27 cellular contexts compared by ENCODE assay signal in genomic region chr16:88694221-88695087, GRCh38. TPM values are rescaled to one million over a fixed set of nuclear protein-coding genes. Genes with fewer than 3 reads are reported as not detected.
A peak's percentile ranks its signal among the peaks of the same experiment; 100 is the strongest.
DNase-seq lines count a peak whose midpoint lies in the region; ATAC-seq and TF ChIP-seq lines count a peak whose summit lies in the region.
"Had no signal": no experiment of that assay in that cellular context is flagged by ENCODE, and none has a peak within 500 bp of the region (broad histone marks: within the 10 kb centered on the region; RNA-seq: fewer than 3 reads in every experiment).

No MANE protein-coding gene starts in this region.

- H3K79me1 ChIP-seq in neuronal stem cell (ENCODE audit: low read depth, low read length): peaks cover 14% of the 10 kb centered on the region

- no peak overlapping the region for H2BK5ac ChIP-seq in neuronal stem cell (ENCODE audit: low read length)

- H3K9me3 Mint-ChIP-seq in activated T-cell treated with anti-CD3 and anti-CD28 coated beads, Interleukin-2, amount 50 U/mL, for 24 hours: no peaks in the 10 kb centered on the region
- H3K9me3 Mint-ChIP-seq in activated T-cell treated with anti-CD3 and anti-CD28 coated beads, Interleukin-2, amount 50 U/mL, for 4 hours: no peaks in the 10 kb centered on the region
- no peaks in the 10 kb centered on the region for H3K9me3 Mint-ChIP-seq in CD8-positive, alpha-beta memory T cell
- no peaks in the 10 kb centered on the region for H3K9me3 Mint-ChIP-seq in central memory CD8-positive, alpha-beta T cell
- no peaks in the 10 kb centered on the region for H3K9me3 Mint-ChIP-seq in neural progenitor cell
- H3K9me3 Mint-ChIP-seq: activated T-cell treated with anti-CD3 and anti-CD28 coated beads, Interleukin-2, amount 50 U/mL, for 72 hours had no signal

- H2AFZ ChIP-seq in neuronal stem cell (ENCODE audit: low read length) (no peak overlapping the region), neural progenitor cell (replicated peaks) (no peak overlapping the region)
- H2AFZ ChIP-seq: parathyroid adenoma had no signal

- TF ChIP-seq POLR2A in gastroesophageal sphincter (IDR thresholded peaks at IDR 0.05): no peak

- H3K9me3 ChIP-seq in CD8-positive, alpha-beta memory T cell (ENCODE audit: low read length): no peaks in the 10 kb centered on the region
- H3K9me3 ChIP-seq in neuronal stem cell (replicated peaks in 1 of 2; ENCODE audit: control insufficient read depth in 2 of 2, insufficient read depth in 1 of 2, low read depth in 1 of 2, low read length in 2 of 2): no peaks in the 10 kb centered on the region
- H3K9me3 ChIP-seq in gastroesophageal sphincter: no peaks in the 10 kb centered on the region
- no peaks in the 10 kb centered on the region for H3K9me3 ChIP-seq in neural progenitor cell (ENCODE audit: low read depth)
- H3K9me3 ChIP-seq: BLaER1, left ventricle myocardium inferior, Peyer's patch, right atrium auricular region, transverse colon had no signal

- no peak overlapping the region for H4K8ac ChIP-seq in neuronal stem cell (ENCODE audit: low read depth, low read length)

- H3K4me1 ChIP-seq in CD8-positive, alpha-beta memory T cell (ENCODE audit: insufficient read depth, low read length): peaks cover 55% of the 10 kb centered on the region
- H3K4me1 ChIP-seq in neuronal stem cell (ENCODE audit: control insufficient read depth in 2 of 2, insufficient read depth in 1 of 2, low read depth in 1 of 2, low read length in 2 of 2) (no peaks in the 10 kb centered on the region), gastroesophageal sphincter (no peaks in the 10 kb centered on the region), neural progenitor cell (no peaks in the 10 kb centered on the region)
- H3K4me1 ChIP-seq: left ventricle myocardium inferior, parathyroid adenoma, right atrium auricular region had no signal

- no peaks in the 10 kb centered on the region for H3K27me3 Mint-ChIP-seq in activated T-cell treated with anti-CD3 and anti-CD28 coated beads, Interleukin-2, amount 50 U/mL, for 24 hours
- H3K27me3 Mint-ChIP-seq in activated T-cell treated with anti-CD3 and anti-CD28 coated beads, Interleukin-2, amount 50 U/mL, for 4 hours (ENCODE audit: low read depth): no peaks in the 10 kb centered on the region
- no peaks in the 10 kb centered on the region for H3K27me3 Mint-ChIP-seq in CD8-positive, alpha-beta memory T cell
- no peaks in the 10 kb centered on the region for H3K27me3 Mint-ChIP-seq in central memory CD8-positive, alpha-beta T cell
- H3K27me3 Mint-ChIP-seq in neural progenitor cell (ENCODE audit: insufficient read depth, low read depth): peaks cover 4% of the 10 kb centered on the region

- H3K79me2 ChIP-seq in neural progenitor cell (ENCODE audit: low read depth): no peaks in the 10 kb centered on the region
- H3K79me2 ChIP-seq: parathyroid adenoma had no signal

- WGBS in neuronal stem cell (ENCODE audit: extremely low coverage in 2 of 2, insufficient read length in 2 of 2, insufficient replicate concordance in 1 of 2), 2 donors: no CpG with 5 or more reads among the region's 37 CpGs
- no CpG with 5 or more reads among the region's 37 CpGs for WGBS in gastroesophageal sphincter (ENCODE audit: low coverage in 1 of 2), 2 donors

- H4K20me1 ChIP-seq in neural progenitor cell (ENCODE audit: low read depth): no peaks in the 10 kb centered on the region

- no peak for TF ChIP-seq EP300 in gastroesophageal sphincter (IDR thresholded peaks at IDR 0.05)

- H3K4me1 Mint-ChIP-seq in activated T-cell treated with anti-CD3 and anti-CD28 coated beads, Interleukin-2, amount 50 U/mL, for 24 hours (ENCODE audit: low read depth): peaks cover 52% of the 10 kb centered on the region
- H3K4me1 Mint-ChIP-seq in activated T-cell treated with anti-CD3 and anti-CD28 coated beads, Interleukin-2, amount 50 U/mL, for 4 hours (ENCODE audit: low read depth): peaks cover 47% of the 10 kb centered on the region
- peaks cover 25 to 67% (median 41%) of the 10 kb centered on the region in 3 donors for H3K4me1 Mint-ChIP-seq in CD8-positive, alpha-beta memory T cell
- H3K4me1 Mint-ChIP-seq in central memory CD8-positive, alpha-beta T cell: peaks cover 22% of the 10 kb centered on the region
- no peaks in the 10 kb centered on the region for H3K4me1 Mint-ChIP-seq in neural progenitor cell

- H3K27ac ChIP-seq in CD8-positive, alpha-beta memory T cell (ENCODE audit: low read depth, low read length): no peak overlapping the region
- no peak overlapping the region for H3K27ac ChIP-seq in neuronal stem cell (replicated peaks; ENCODE audit: low read length)
- no peak overlapping the region for H3K27ac ChIP-seq in gastroesophageal sphincter
- H3K27ac ChIP-seq in neural progenitor cell: no peak overlapping the region
- H3K27ac ChIP-seq: BLaER1, KMS-11, left ventricle myocardium inferior, parathyroid adenoma, Peyer's patch, right atrium auricular region, transverse colon had no signal

- peak overlapping the region; percentile 77 for H3K9ac ChIP-seq in neuronal stem cell (ENCODE audit: low read depth, low read length, poor library complexity)
- H3K9ac ChIP-seq in neural progenitor cell: no peak overlapping the region
- H3K9ac ChIP-seq: BLaER1, KMS-11, parathyroid adenoma had no signal

- H2BK12ac ChIP-seq in neuronal stem cell (ENCODE audit: low read length): no peak overlapping the region

- H3K27me3 ChIP-seq in CD8-positive, alpha-beta memory T cell (ENCODE audit: insufficient read depth, low read length, poor library complexity, severe bottlenecking): no peaks in the 10 kb centered on the region
- H3K27me3 ChIP-seq in neuronal stem cell (ENCODE audit: control insufficient read depth in 3 of 3, insufficient read depth in 3 of 3, low read depth in 1 of 3, low read length in 3 of 3) (peaks cover 0 to 28% (median 0%) of the 10 kb centered on the region in 3 experiments), gastroesophageal sphincter (peaks cover 34% of the 10 kb centered on the region), neural progenitor cell (peaks cover under 1% of the 10 kb centered on the region)
- H3K27me3 ChIP-seq: BLaER1, Peyer's patch, right atrium auricular region had no signal

- H3K27ac Mint-ChIP-seq in activated T-cell treated with anti-CD3 and anti-CD28 coated beads, Interleukin-2, amount 50 U/mL, for 24 hours: peak overlapping the region; percentile 44
- H3K27ac Mint-ChIP-seq in CD8-positive, alpha-beta memory T cell: peak overlapping the region in 5 of 8 donors; percentile 43 to 94 (median 54)
- peak overlapping the region; percentile 16 for H3K27ac Mint-ChIP-seq in central memory CD8-positive, alpha-beta T cell (ENCODE audit: low read depth)
- H3K27ac Mint-ChIP-seq in neural progenitor cell: no peak overlapping the region
- H3K27ac Mint-ChIP-seq: activated T-cell treated with anti-CD3 and anti-CD28 coated beads, Interleukin-2, amount 50 U/mL, for 72 hours had no signal

- peaks cover 24% of the 10 kb centered on the region for H3K36me3 Mint-ChIP-seq in activated T-cell treated with anti-CD3 and anti-CD28 coated beads, Interleukin-2, amount 50 U/mL, for 24 hours (ENCODE audit: low read depth)
- H3K36me3 Mint-ChIP-seq in activated T-cell treated with anti-CD3 and anti-CD28 coated beads, Interleukin-2, amount 50 U/mL, for 4 hours (ENCODE audit: insufficient read depth): peaks cover 2% of the 10 kb centered on the region
- peaks cover 0 to 38% (median 0%) of the 10 kb centered on the region in 3 donors for H3K36me3 Mint-ChIP-seq in CD8-positive, alpha-beta memory T cell
- H3K36me3 Mint-ChIP-seq in central memory CD8-positive, alpha-beta T cell (ENCODE audit: insufficient read depth): peaks cover 27% of the 10 kb centered on the region
- no peaks in the 10 kb centered on the region for H3K36me3 Mint-ChIP-seq in neural progenitor cell

- no peak overlapping the region for H4K91ac ChIP-seq in neuronal stem cell (ENCODE audit: low read depth, low read length, poor library complexity)

- H3K4me3 ChIP-seq in CD8-positive, alpha-beta memory T cell (ENCODE audit: low read length): no peak overlapping the region
- no peak overlapping the region for H3K4me3 ChIP-seq in neuronal stem cell (ENCODE audit: low read length in 2 of 2)
- no peak overlapping the region for H3K4me3 ChIP-seq in gastroesophageal sphincter
- H3K4me3 ChIP-seq in neural progenitor cell: no peak overlapping the region
- H3K4me3 ChIP-seq: BLaER1, dorsolateral prefrontal cortex, left ventricle myocardium inferior, Peyer's patch, right atrium auricular region, transverse colon had no signal

- H3K4me2 ChIP-seq in neuronal stem cell (ENCODE audit: insufficient read depth, low read length, poor library complexity, severe bottlenecking) (no peak overlapping the region), neural progenitor cell (no peak overlapping the region)
- H3K4me2 ChIP-seq: BLaER1, KMS-11 had no signal

- CTCF ChIA-PET in CD8-positive, alpha-beta memory T cell (lab: Charles Lee): interaction anchor here (1.6 kb wide), 1 partner anchor 9 kb away, joined by 6 read pairs; no protein-coding TSS in a partner anchor

- H2AK5ac ChIP-seq in neuronal stem cell (ENCODE audit: low read depth, low read length): no peak overlapping the region

- peak overlapping the region; percentile 31 for H2BK120ac ChIP-seq in neuronal stem cell (ENCODE audit: low read depth, low read length)

- POLR2A ChIA-PET in CD8-positive, alpha-beta memory T cell (lab: Charles Lee): no interaction called here

- H3K14ac ChIP-seq in neuronal stem cell (ENCODE audit: low read length): no peak overlapping the region

- H3K18ac ChIP-seq in neuronal stem cell (ENCODE audit: low read length): no peak overlapping the region

- ATAC-seq in activated T-cell treated with anti-CD3 and anti-CD28 coated beads, Interleukin-2, amount 50 U/mL, for 4 hours: no peak
- ATAC-seq in central memory CD8-positive, alpha-beta T cell (replicated peaks; ENCODE audit: extremely low read depth, poor library complexity, severe bottlenecking): no peak
- no peak for ATAC-seq in gastroesophageal sphincter
- ATAC-seq in omental fat pad (ENCODE audit: low FRiP score): no peak
- ATAC-seq: activated T-cell treated with anti-CD3 and anti-CD28 coated beads, Interleukin-2, amount 50 U/mL, for 72 hours had no signal

- peaks cover 25% of the 10 kb centered on the region for H3K36me3 ChIP-seq in CD8-positive, alpha-beta memory T cell (ENCODE audit: insufficient read depth, low read length)
- H3K36me3 ChIP-seq in neuronal stem cell (replicated peaks in 1 of 2; ENCODE audit: control insufficient read depth in 2 of 2, insufficient read depth in 2 of 2, low read length in 2 of 2) (peaks cover 9 to 28% of the 10 kb centered on the region in 2 donors), gastroesophageal sphincter (peaks cover 0 to 45% of the 10 kb centered on the region in 2 donors), neural progenitor cell (no peaks in the 10 kb centered on the region)

- TF ChIP-seq CTCF in gastroesophageal sphincter (IDR thresholded peaks at IDR 0.05): no peak
- TF ChIP-seq CTCF in omental fat pad (IDR thresholded peaks at IDR 0.05): no peak
- TF ChIP-seq CTCF in neural progenitor cell (IDR thresholded peaks at IDR 0.05): no peak

- H3K23ac ChIP-seq in neuronal stem cell (ENCODE audit: low read depth, low read length, poor library complexity): peak overlapping the region; percentile 85

- H3K4me3 Mint-ChIP-seq in activated T-cell treated with anti-CD3 and anti-CD28 coated beads, Interleukin-2, amount 50 U/mL, for 24 hours: no peak overlapping the region
- no peak overlapping the region for H3K4me3 Mint-ChIP-seq in activated T-cell treated with anti-CD3 and anti-CD28 coated beads, Interleukin-2, amount 50 U/mL, for 4 hours
- H3K4me3 Mint-ChIP-seq in CD8-positive, alpha-beta memory T cell: peak overlapping the region in 2 of 7 donors; percentile 27 to 72
- no peak overlapping the region for H3K4me3 Mint-ChIP-seq in central memory CD8-positive, alpha-beta T cell
- H3K4me3 Mint-ChIP-seq in neural progenitor cell: no peak overlapping the region
- H3K4me3 Mint-ChIP-seq: activated T-cell treated with anti-CD3 and anti-CD28 coated beads, Interleukin-2, amount 50 U/mL, for 72 hours had no signal

- H3F3A ChIP-seq in neural progenitor cell (ENCODE audit: low read depth): no peaks in the 10 kb centered on the region

- H2BK15ac ChIP-seq in neuronal stem cell (ENCODE audit: low read length): no peak overlapping the region

- no peak overlapping the region for H3K4ac ChIP-seq in neuronal stem cell (ENCODE audit: low read length)

- DNase-seq in activated T-cell treated with anti-CD3 and anti-CD28 coated beads, Interleukin-2, amount 50 U/mL, for 24 hours: no peak
- DNase-seq in activated T-cell treated with anti-CD3 and anti-CD28 coated beads, Interleukin-2, amount 50 U/mL, for 4 hours: no peak
- DNase-seq in CD8-positive, alpha-beta memory T cell: no peak
- DNase-seq in central memory CD8-positive, alpha-beta T cell (ENCODE audit: low spot score in 2 of 2): no peak
- DNase-seq in neuronal stem cell (ENCODE audit: low spot score) (no peak), omental fat pad (ENCODE audit: low spot score) (no peak), neural progenitor cell (ENCODE audit: low spot score) (no peak)
- DNase-seq: ACHN; activated T-cell treated with anti-CD3 and anti-CD28 coated beads, Interleukin-2, amount 50 U/mL, for 72 hours; DMS79 treated with DMSO at 0.1 percent for 48 hours; dorsolateral prefrontal cortex; GF-D8; HCEC 1CT; islet precursor cell; left ventricle myocardium inferior; MM.1S; NCI-H2029; NCI-H526; Peyer's patch; SIG-M5; transverse colon had no signal

RNA-seq across cellular contexts. Expression of gene SNAI3, which starts 8.1 kb away (rescaled TPM):
- total RNA-seq in activated T-cell treated with anti-CD3 and anti-CD28 coated beads, Interleukin-2, amount 50 U/mL, for 4 hours: 1 to 10 TPM in 2 of 3 donors, under 1 TPM in 1; 0.90 to 1.3 (median 1.2) TPM
- 1 to 10 TPM; 2.2 to 2.8 TPM for total RNA-seq in CD8-positive, alpha-beta memory T cell
- 13.5 TPM for polyA plus RNA-seq in CD8-positive, alpha-beta memory T cell
- 0.50 TPM for polyA plus RNA-seq in neuronal stem cell (2013, experiment 1 of 2)
- polyA plus RNA-seq in neuronal stem cell (2013, experiment 2 of 2): 0.32 TPM
- total RNA-seq in gastroesophageal sphincter (1 to 10 TPM in 2 of 4 donors, under 1 TPM in 1, not detected in 1; 0.39 to 1.7 (median 1.1) TPM), omental fat pad (1 to 10 TPM in 2 of 4 donors, under 1 TPM in 2; 0.37 to 2.3 (median 0.99) TPM), neural progenitor cell (ENCODE audit: low replicate concordance) (0.71 TPM in 1 of 2 replicates, not detected in the other)
- polyA plus RNA-seq: fibroblast of lung had no signal

RNA-seq across cellular contexts. Expression of gene RNF166, which starts 11.8 kb away (rescaled TPM):
- 10 to 100 TPM; 28.0 to 45.7 (median 30.6) TPM for total RNA-seq in activated T-cell treated with anti-CD3 and anti-CD28 coated beads, Interleukin-2, amount 50 U/mL, for 4 hours
- total RNA-seq in CD8-positive, alpha-beta memory T cell: 10 to 100 TPM; 51.7 to 56.2 TPM
- 122 TPM for polyA plus RNA-seq in CD8-positive, alpha-beta memory T cell
- polyA plus RNA-seq in neuronal stem cell (2013, experiment 1 of 2): 20.4 TPM
- polyA plus RNA-seq in neuronal stem cell (2013, experiment 2 of 2): 19.1 TPM
- total RNA-seq in gastroesophageal sphincter (10 to 100 TPM; 19.5 to 27.8 (median 22.3) TPM), omental fat pad (10 to 100 TPM; 13.5 to 36.4 (median 20.2) TPM), neural progenitor cell (ENCODE audit: low replicate concordance) (11.1 and 30.1 TPM in 2 replicates)

RNA-seq across cellular contexts. Expression of gene CTU2, which starts 11.8 kb away (rescaled TPM):
- 100 to 1,000 TPM in 2 of 3 donors, 10 to 100 TPM in 1; 96.8 to 129 (median 116) TPM for total RNA-seq in activated T-cell treated with anti-CD3 and anti-CD28 coated beads, Interleukin-2, amount 50 U/mL, for 4 hours
- 10 to 100 TPM; 68.6 to 69.0 TPM for total RNA-seq in CD8-positive, alpha-beta memory T cell
- polyA plus RNA-seq in CD8-positive, alpha-beta memory T cell: 21.6 TPM
- 25.8 TPM for polyA plus RNA-seq in neuronal stem cell (2013, experiment 1 of 2)
- 28.0 TPM for polyA plus RNA-seq in neuronal stem cell (2013, experiment 2 of 2)
- total RNA-seq in gastroesophageal sphincter: 10 to 100 TPM in 2 of 4 donors, 1 to 10 TPM in 2; 6.0 to 19.9 (median 10.7) TPM
- 10 to 100 TPM in 2 of 4 donors, 1 to 10 TPM in 2; 6.8 to 23.7 (median 10.2) TPM for total RNA-seq in omental fat pad
- 4.7 and 11.0 TPM in 2 replicates for total RNA-seq in neural progenitor cell (ENCODE audit: low replicate concordance)

RNA-seq across cellular contexts. Expression of gene MVD, which starts 31.6 kb away (rescaled TPM):
- 10 to 100 TPM; 39.0 to 49.2 (median 44.4) TPM for total RNA-seq in activated T-cell treated with anti-CD3 and anti-CD28 coated beads, Interleukin-2, amount 50 U/mL, for 4 hours
- total RNA-seq in CD8-positive, alpha-beta memory T cell: 10 to 100 TPM; 58.0 to 59.7 TPM
- 25.6 TPM for polyA plus RNA-seq in CD8-positive, alpha-beta memory T cell
- 50.0 TPM for polyA plus RNA-seq in neuronal stem cell (2013, experiment 1 of 2)
- polyA plus RNA-seq in neuronal stem cell (2013, experiment 2 of 2): 51.3 TPM
- total RNA-seq in gastroesophageal sphincter (10 to 100 TPM; 21.3 to 30.3 (median 26.6) TPM), omental fat pad (10 to 100 TPM; 10.9 to 27.5 (median 16.3) TPM), neural progenitor cell (ENCODE audit: low replicate concordance) (12.7 and 53.7 TPM in 2 replicates)

RNA-seq across cellular contexts. Expression of gene CYBA, which starts 43.6 kb away (rescaled TPM):
- 100 to 1,000 TPM; 110 to 147 (median 117) TPM for total RNA-seq in activated T-cell treated with anti-CD3 and anti-CD28 coated beads, Interleukin-2, amount 50 U/mL, for 4 hours
- 100 to 1,000 TPM; 208 to 237 TPM for total RNA-seq in CD8-positive, alpha-beta memory T cell
- 1,129 TPM for polyA plus RNA-seq in CD8-positive, alpha-beta memory T cell
- 74.4 TPM for polyA plus RNA-seq in neuronal stem cell (2013, experiment 1 of 2)
- polyA plus RNA-seq in neuronal stem cell (2013, experiment 2 of 2): 71.9 TPM
- 100 to 1,000 TPM in 1 of 4 donors, 10 to 100 TPM in 3; 19.9 to 135 (median 79.1) TPM for total RNA-seq in gastroesophageal sphincter
- total RNA-seq in omental fat pad: 100 to 1,000 TPM; 174 to 329 (median 245) TPM
- total RNA-seq in neural progenitor cell (ENCODE audit: low replicate concordance): 29.9 and 101 TPM in 2 replicates
